16 cellular contexts compared by ENCODE assay signal in the genomic region with DNA sequence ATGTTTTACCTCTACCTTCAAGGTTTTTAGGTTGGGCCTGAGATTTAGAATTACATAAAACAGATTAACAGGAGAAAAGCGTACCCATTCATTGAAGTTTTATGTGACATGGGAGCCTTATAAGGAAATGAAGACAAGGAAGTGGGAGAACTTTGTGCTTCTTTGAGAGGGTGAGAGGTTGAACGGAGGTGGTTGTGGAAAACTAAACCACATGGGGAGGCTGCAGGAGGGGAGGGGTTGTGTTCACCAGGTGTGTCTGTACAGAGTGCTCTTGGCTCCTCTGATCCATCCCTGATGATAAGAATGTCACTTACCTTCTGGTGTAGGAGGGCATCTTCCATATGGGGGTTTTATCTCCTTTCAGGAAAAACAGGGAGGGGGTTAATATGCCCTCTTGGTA. TPM values are rescaled to one million over a fixed set of nuclear protein-coding genes. Genes with fewer than 3 reads are reported as not detected.
DNase-seq lines count a peak whose midpoint lies in the region; ATAC-seq and TF ChIP-seq lines count a peak whose summit lies in the region.
"Had no signal": no experiment of that assay in that cellular context is flagged by ENCODE, and none has a peak within 500 bp of the region (broad histone marks: within the 10 kb centered on the region; RNA-seq: fewer than 3 reads in every experiment).

No MANE protein-coding gene starts in this region.

- no peak overlapping the region for H3K27ac ChIP-seq in WERI-Rb-1
- H3K27ac ChIP-seq: breast epithelium, psoas muscle had no signal

- H3K79me2 ChIP-seq in Loucy (ENCODE audit: insufficient read depth, low read length): peaks cover 87% of the 10 kb centered on the region

- intact Hi-C loops in activated CD4-positive, alpha-beta T cell treated with anti-CD3 and anti-CD28 coated beads for 36 hours (cut with DNase I, micrococcal nuclease): loop anchor here in 1 of 2 experiments (5.0 kb wide), 1 partner anchor 345 kb away; the partner anchor contains the start of gene POFUT2

- peaks cover 42% of the 10 kb centered on the region for H3K4me1 Mint-ChIP-seq in activated CD4-positive, alpha-beta T cell treated with anti-CD3 and anti-CD28 coated beads for 36 hours
- peaks cover 52% of the 10 kb centered on the region for H3K4me1 Mint-ChIP-seq in activated CD4-positive, alpha-beta T cell treated with anti-CD3 and anti-CD28 coated beads, Interleukin-2, amount 10 ng/mL, durations not matched to agents 7 days and 5 days
- peaks cover 50% of the 10 kb centered on the region for H3K4me1 Mint-ChIP-seq in activated naive CD8-positive, alpha-beta T cell treated with anti-CD3 and anti-CD28 coated beads, Interleukin-2, amount 50 U/mL, for 24 hours
- peaks cover 20% of the 10 kb centered on the region for H3K4me1 Mint-ChIP-seq in progenitor cell of endocrine pancreas (ENCODE audit: low read depth)

- no peak for ATAC-seq in activated CD4-positive, alpha-beta T cell treated with anti-CD3 and anti-CD28 coated beads for 36 hours
- ATAC-seq in activated naive CD8-positive, alpha-beta T cell treated with anti-CD3 and anti-CD28 coated beads, Interleukin-2, amount 50 U/mL, for 24 hours: no peak
- ATAC-seq in HG03342 (IDR thresholded peaks at IDR 0.05; ENCODE audit: unreplicated experiment) (no peak), esophagus mucosa (no peak)
- ATAC-seq: psoas muscle had no signal

- H3K9me2 ChIP-seq in Loucy (replicated peaks; ENCODE audit: low read depth, low read length): no peaks in the 10 kb centered on the region

- no peaks in the 10 kb centered on the region for H3K27me3 Mint-ChIP-seq in activated CD4-positive, alpha-beta T cell treated with anti-CD3 and anti-CD28 coated beads for 36 hours
- H3K27me3 Mint-ChIP-seq in activated CD4-positive, alpha-beta T cell treated with anti-CD3 and anti-CD28 coated beads, Interleukin-2, amount 10 ng/mL, durations not matched to agents 7 days and 5 days: no peaks in the 10 kb centered on the region
- H3K27me3 Mint-ChIP-seq in activated naive CD8-positive, alpha-beta T cell treated with anti-CD3 and anti-CD28 coated beads, Interleukin-2, amount 50 U/mL, for 24 hours: no peaks in the 10 kb centered on the region
- H3K27me3 Mint-ChIP-seq in progenitor cell of endocrine pancreas: no peaks in the 10 kb centered on the region

- peak overlapping the region; percentile 99 for H3K4me3 ChIP-seq in Loucy (ENCODE audit: low read length, poor library complexity, severe bottlenecking)
- no peak overlapping the region for H3K4me3 ChIP-seq in WERI-Rb-1 (ENCODE audit: low read depth, low read length)
- H3K4me3 ChIP-seq: breast epithelium, psoas muscle had no signal

- H3K4me2 ChIP-seq in Loucy (ENCODE audit: low read depth, low read length, poor library complexity, severe bottlenecking): peak overlapping the region; percentile 97

- peaks cover 34% of the 10 kb centered on the region for H3K4me1 ChIP-seq in Loucy (ENCODE audit: insufficient read depth, low read length, poor library complexity, severe bottlenecking)

- peaks cover 45% of the 10 kb centered on the region for H4K20me1 ChIP-seq in Loucy (ENCODE audit: insufficient read depth, low read length, poor library complexity, severe bottlenecking)

- H3K9ac ChIP-seq in Loucy (ENCODE audit: low read depth, low read length, poor library complexity, severe bottlenecking): peak overlapping the region; percentile 92

- peak overlapping the region; percentile 38 for H3K4me3 Mint-ChIP-seq in activated CD4-positive, alpha-beta T cell treated with anti-CD3 and anti-CD28 coated beads for 36 hours
- H3K4me3 Mint-ChIP-seq in activated CD4-positive, alpha-beta T cell treated with anti-CD3 and anti-CD28 coated beads, Interleukin-2, amount 10 ng/mL, durations not matched to agents 7 days and 5 days: no peak overlapping the region
- H3K4me3 Mint-ChIP-seq in activated naive CD8-positive, alpha-beta T cell treated with anti-CD3 and anti-CD28 coated beads, Interleukin-2, amount 50 U/mL, for 24 hours: peak overlapping the region; percentile 49
- H3K4me3 Mint-ChIP-seq in progenitor cell of endocrine pancreas (ENCODE audit: low read depth): peak overlapping the region; percentile 31

- H3K9me3 Mint-ChIP-seq in activated CD4-positive, alpha-beta T cell treated with anti-CD3 and anti-CD28 coated beads for 36 hours (ENCODE audit: low read depth): no peaks in the 10 kb centered on the region
- H3K9me3 Mint-ChIP-seq in activated CD4-positive, alpha-beta T cell treated with anti-CD3 and anti-CD28 coated beads, Interleukin-2, amount 10 ng/mL, durations not matched to agents 7 days and 5 days: no peaks in the 10 kb centered on the region
- H3K9me3 Mint-ChIP-seq in activated naive CD8-positive, alpha-beta T cell treated with anti-CD3 and anti-CD28 coated beads, Interleukin-2, amount 50 U/mL, for 24 hours: no peaks in the 10 kb centered on the region
- H3K9me3 Mint-ChIP-seq in progenitor cell of endocrine pancreas (ENCODE audit: low read depth): no peaks in the 10 kb centered on the region

- H3K27me3 ChIP-seq in Loucy (ENCODE audit: insufficient read depth, low read length, poor library complexity, severe bottlenecking) (no peaks in the 10 kb centered on the region), WERI-Rb-1 (ENCODE audit: insufficient read depth, low read depth, severe bottlenecking) (no peaks in the 10 kb centered on the region)
- H3K27me3 ChIP-seq: breast epithelium had no signal

- no peak overlapping the region for H2AFZ ChIP-seq in Loucy (ENCODE audit: low read length)

- H3K27ac Mint-ChIP-seq in activated CD4-positive, alpha-beta T cell treated with anti-CD3 and anti-CD28 coated beads for 36 hours: peak overlapping the region; percentile 59
- no peak overlapping the region for H3K27ac Mint-ChIP-seq in activated CD4-positive, alpha-beta T cell treated with anti-CD3 and anti-CD28 coated beads, Interleukin-2, amount 10 ng/mL, durations not matched to agents 7 days and 5 days
- H3K27ac Mint-ChIP-seq in activated naive CD8-positive, alpha-beta T cell treated with anti-CD3 and anti-CD28 coated beads, Interleukin-2, amount 50 U/mL, for 24 hours: peak overlapping the region; percentile 12
- no peak overlapping the region for H3K27ac Mint-ChIP-seq in progenitor cell of endocrine pancreas

- no peak for DNase-seq in activated CD4-positive, alpha-beta T cell treated with anti-CD3 and anti-CD28 coated beads for 36 hours
- no peak for DNase-seq in activated CD4-positive, alpha-beta T cell treated with anti-CD3 and anti-CD28 coated beads, Interleukin-2, amount 10 ng/mL, durations not matched to agents 7 days and 5 days
- no peak for DNase-seq in activated naive CD8-positive, alpha-beta T cell treated with anti-CD3 and anti-CD28 coated beads, Interleukin-2, amount 50 U/mL, for 24 hours
- DNase-seq in progenitor cell of endocrine pancreas (ENCODE audit: low spot score, unreplicated experiment) (no peak), WERI-Rb-1 (no peak)
- DNase-seq: activated CD4-positive, CD25-positive, alpha-beta regulatory T cell; COR-L47; GDM1; NCI-H1930; NCI-H510A; substantia nigra had no signal

- no peak for TF ChIP-seq CTCF in Loucy (conservative IDR thresholded peaks at IDR 0.05; ENCODE audit: low read length)
- TF ChIP-seq CTCF in progenitor cell of endocrine pancreas (IDR thresholded peaks at IDR 0.05; ENCODE audit: unreplicated experiment): no peak
- TF ChIP-seq CTCF in WERI-Rb-1 (IDR thresholded peaks at IDR 0.05; ENCODE audit: low read depth, low read length): no peak

- H3K36me3 ChIP-seq in Loucy (ENCODE audit: insufficient read depth, low read length): peaks cover 9% of the 10 kb centered on the region; the same call in 1 of the 2 replicates
- H3K36me3 ChIP-seq in WERI-Rb-1: peaks cover 74% of the 10 kb centered on the region

- POLR2A ChIA-PET in activated CD4-positive, alpha-beta T cell treated with anti-CD3 and anti-CD28 coated beads for 36 hours (lab: Charles Lee): no interaction called here
- POLR2A ChIA-PET in activated CD4-positive, alpha-beta T cell treated with anti-CD3 and anti-CD28 coated beads, Interleukin-2, amount 10 ng/mL, durations not matched to agents 7 days and 5 days (lab: Charles Lee): no interaction called here

- H3F3A ChIP-seq in Loucy (ENCODE audit: low read depth): no peaks in the 10 kb centered on the region

- CTCF ChIA-PET in activated CD4-positive, alpha-beta T cell treated with anti-CD3 and anti-CD28 coated beads for 36 hours (lab: Charles Lee): interaction anchor here (0.6 to 7.7 kb wide), 3 partner anchors 149 to 333 kb away, joined by 3 to 58 read pairs (median 4); no protein-coding TSS in a partner anchor
- CTCF ChIA-PET in activated CD4-positive, alpha-beta T cell treated with anti-CD3 and anti-CD28 coated beads, Interleukin-2, amount 10 ng/mL, durations not matched to agents 7 days and 5 days (lab: Charles Lee): interaction anchor here (1.1 to 2.1 kb wide), 2 partner anchors 186 to 194 kb away, joined by 4 to 5 read pairs; no protein-coding TSS in a partner anchor

- peaks cover 39% of the 10 kb centered on the region for H3K36me3 Mint-ChIP-seq in activated CD4-positive, alpha-beta T cell treated with anti-CD3 and anti-CD28 coated beads for 36 hours (ENCODE audit: low read depth)
- peaks cover 20% of the 10 kb centered on the region for H3K36me3 Mint-ChIP-seq in activated CD4-positive, alpha-beta T cell treated with anti-CD3 and anti-CD28 coated beads, Interleukin-2, amount 10 ng/mL, durations not matched to agents 7 days and 5 days (ENCODE audit: low read depth)
- peaks cover 39% of the 10 kb centered on the region for H3K36me3 Mint-ChIP-seq in activated naive CD8-positive, alpha-beta T cell treated with anti-CD3 and anti-CD28 coated beads, Interleukin-2, amount 50 U/mL, for 24 hours (ENCODE audit: low read depth)
- H3K36me3 Mint-ChIP-seq in progenitor cell of endocrine pancreas (ENCODE audit: insufficient read depth): peaks cover 2% of the 10 kb centered on the region

- H3K9me3 ChIP-seq in Loucy (ENCODE audit: insufficient read depth, low read depth, low read length) (no peaks in the 10 kb centered on the region), WERI-Rb-1 (ENCODE audit: severe bottlenecking) (no peaks in the 10 kb centered on the region)
- H3K9me3 ChIP-seq: breast epithelium, psoas muscle had no signal

RNA-seq across cellular contexts. Expression of gene SLX9, which starts 2.7 kb away (rescaled TPM):
- 10 to 100 TPM; 60.8 to 68.8 TPM for total RNA-seq in activated CD4-positive, alpha-beta T cell treated with anti-CD3 and anti-CD28 coated beads for 36 hours
- 10 to 100 TPM; 32.7 to 39.8 TPM for total RNA-seq in activated CD4-positive, alpha-beta T cell treated with anti-CD3 and anti-CD28 coated beads, Interleukin-2, amount 10 ng/mL, durations not matched to agents 7 days and 5 days
- total RNA-seq in progenitor cell of endocrine pancreas: 33.1 and 36.0 TPM in 2 replicates
- 27.2 TPM for total RNA-seq in esophagus mucosa

RNA-seq across cellular contexts. Expression of gene ITGB2, which starts 21.9 kb away (rescaled TPM):
- total RNA-seq in activated CD4-positive, alpha-beta T cell treated with anti-CD3 and anti-CD28 coated beads for 36 hours: 100 to 1,000 TPM; 217 to 250 TPM
- total RNA-seq in activated CD4-positive, alpha-beta T cell treated with anti-CD3 and anti-CD28 coated beads, Interleukin-2, amount 10 ng/mL, durations not matched to agents 7 days and 5 days: 100 to 1,000 TPM; 439 to 500 TPM
- total RNA-seq in progenitor cell of endocrine pancreas (0.41 and 0.47 TPM in 2 replicates), esophagus mucosa (7.1 TPM)

Comparison
In these comparisons a context has a peak if more than half of its experiments do, and no peak if none do; other contexts are left out.
1. H3K27ac Mint-ChIP-seq: peak in activated CD4-positive, alpha-beta T cell treated with anti-CD3 and anti-CD28 coated beads for 36 hours (single experiment) and activated naive CD8-positive, alpha-beta T cell treated with anti-CD3 and anti-CD28 coated beads, Interleukin-2, amount 50 U/mL, for 24 hours (single experiment); none in activated CD4-positive, alpha-beta T cell treated with anti-CD3 and anti-CD28 coated beads, Interleukin-2, amount 10 ng/mL, durations not matched to agents 7 days and 5 days (single experiment) and progenitor cell of endocrine pancreas (single experiment).
2. RNA of gene ITGB2, which starts 21.9 kb away (total RNA-seq): 439 to 500 TPM in activated CD4-positive, alpha-beta T cell treated with anti-CD3 and anti-CD28 coated beads, Interleukin-2, amount 10 ng/mL, durations not matched to agents 7 days and 5 days and 217 to 250 TPM in activated CD4-positive, alpha-beta T cell treated with anti-CD3 and anti-CD28 coated beads for 36 hours; 7.1 TPM in esophagus mucosa (single experiment) and 0.41 to 0.47 TPM in progenitor cell of endocrine pancreas; every median in the first group is over 10 times any median in the second.